In the genomic region with DNA sequence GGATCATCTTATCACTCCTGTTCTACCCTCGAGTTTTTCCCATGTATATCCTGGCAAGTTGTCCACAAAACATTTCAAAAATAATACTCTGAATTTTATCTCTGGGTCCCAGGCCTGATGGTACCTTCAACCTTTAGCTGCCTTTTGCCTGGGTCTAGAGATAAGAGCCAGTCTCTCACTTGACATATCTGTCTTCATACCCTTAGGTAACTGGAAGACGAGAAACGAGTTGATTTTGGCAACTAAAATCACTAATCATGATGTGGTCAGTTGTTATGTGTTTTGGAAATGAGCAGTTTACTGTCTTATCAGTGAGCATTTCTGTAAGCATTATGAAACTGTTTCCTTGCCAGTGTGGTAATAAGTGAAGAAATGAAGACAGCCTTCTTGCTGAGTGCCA, we compare ENCODE assay signal across 11 cellular contexts. TPM values are rescaled to one million over a fixed set of nuclear protein-coding genes. Genes with fewer than 3 reads are reported as not detected.
DNase-seq lines count a peak whose midpoint lies in the region; ATAC-seq and TF ChIP-seq lines count a peak whose summit lies in the region.
"Had no signal": no experiment of that assay in that cellular context is flagged by ENCODE, and none has a peak within 500 bp of the region (broad histone marks: within the 10 kb centered on the region; RNA-seq: fewer than 3 reads in every experiment).

No MANE protein-coding gene starts in this region.

- peak overlapping the region; percentile 24; the same call in 1 of the 2 replicates for H3K4me2 ChIP-seq in PC-3 (ENCODE audit: low read length)

- H2AFZ ChIP-seq in PC-3 (ENCODE audit: low read length), result no peak overlapping the region

- H3K9me3 Mint-ChIP-seq in progenitor cell of endocrine pancreas (ENCODE audit: low read depth), result no peaks in the 10 kb centered on the region
- H3K9me3 Mint-ChIP-seq: activated B cell treated with CpG ODN at 0.5 μM for 24 hours had no signal

- H3F3A ChIP-seq in PC-3 (ENCODE audit: low read length, unreplicated experiment), result peaks cover 23% of the 10 kb centered on the region

- DNase-seq in CMK (ENCODE audit: low read depth) (peak; percentile 80), PC-3 (no peak), fibroblast of gingiva (ENCODE audit: low read depth) (peak; percentile 50), progenitor cell of endocrine pancreas (ENCODE audit: low spot score, unreplicated experiment) (no peak), NCI-H2196 treated with DMSO at 0.1 percent for 48 hours (lab: John Stamatoyannopoulos, UW; ENCODE audit: unreplicated experiment) (no peak), NCI-H524 treated with DMSO at 0.1 percent for 48 hours (lab: John Stamatoyannopoulos, UW) (no peak)
- DNase-seq: activated B cell treated with CpG ODN at 0.5 μM for 24 hours, NCI-H774 had no signal

- peaks cover 12% of the 10 kb centered on the region for H3K36me3 Mint-ChIP-seq in progenitor cell of endocrine pancreas (ENCODE audit: insufficient read depth)

- peaks cover 59% of the 10 kb centered on the region for H4K20me1 ChIP-seq in PC-3 (ENCODE audit: low read length)

- TF ChIP-seq CTCF in PC-3 (conservative IDR thresholded peaks at IDR 0.05; ENCODE audit: low read depth, low read length) (no peak), progenitor cell of endocrine pancreas (IDR thresholded peaks at IDR 0.05; ENCODE audit: unreplicated experiment) (no peak)

- BruUV-seq in PC-3 (replicated peaks; lab: Mats Ljungman, UMichigan), result no TSS peak

- no peaks in the 10 kb centered on the region for H3K27me3 Mint-ChIP-seq in progenitor cell of endocrine pancreas
- H3K27me3 Mint-ChIP-seq: activated B cell treated with CpG ODN at 0.5 μM for 24 hours had no signal

- H3K4me1 ChIP-seq in PC-3 (ENCODE audit: insufficient read depth, low read length), result peaks cover 56% of the 10 kb centered on the region

- no peaks in the 10 kb centered on the region for H3K9me3 ChIP-seq in PC-3 (ENCODE audit: low read length)

- peaks cover 6% of the 10 kb centered on the region; the same call in 1 of the 2 replicates for H3K36me3 ChIP-seq in PC-3 (ENCODE audit: low read depth, low read length)

- intact Hi-C loops in PC-3 (cut with micrococcal nuclease), result no loop called here

- H3K27ac ChIP-seq in PC-3 (ENCODE audit: low read length), result no peak overlapping the region

- no peak overlapping the region for H3K4me3 ChIP-seq in PC-3 (ENCODE audit: low read length)

- H3K9me2 ChIP-seq in PC-3 (replicated peaks; ENCODE audit: low read length), result no peaks in the 10 kb centered on the region

- CTCF ChIA-PET in PC-3 (lab: Charles Lee), result no interaction called here

- H3K27ac Mint-ChIP-seq in progenitor cell of endocrine pancreas, result peak overlapping the region; percentile 24
- H3K27ac Mint-ChIP-seq: activated B cell treated with CpG ODN at 0.5 μM for 24 hours had no signal

- H3K79me2 ChIP-seq in PC-3 (ENCODE audit: low read length), result peaks cover 96% of the 10 kb centered on the region

- no peak overlapping the region for H3K4me3 Mint-ChIP-seq in progenitor cell of endocrine pancreas (ENCODE audit: low read depth)
- H3K4me3 Mint-ChIP-seq: activated B cell treated with CpG ODN at 0.5 μM for 24 hours had no signal

- POLR2A ChIA-PET in PC-3 (lab: Charles Lee; ENCODE audit: unreplicated experiment), result no interaction called here

- ATAC-seq in PC-3, result no peak
- no peak for ATAC-seq in HG02610 (IDR thresholded peaks at IDR 0.05; ENCODE audit: unreplicated experiment)
- no peak for ATAC-seq in GM21619 (IDR thresholded peaks at IDR 0.05; ENCODE audit: unreplicated experiment)
- ATAC-seq: HCT116 had no signal

- peaks cover 36% of the 10 kb centered on the region for H3K4me1 Mint-ChIP-seq in progenitor cell of endocrine pancreas (ENCODE audit: low read depth)

- H3K9ac ChIP-seq in PC-3 (ENCODE audit: low read length), result no peak overlapping the region

- no peaks in the 10 kb centered on the region for H3K27me3 ChIP-seq in PC-3 (ENCODE audit: low read length)

RNA-seq across cellular contexts. Expression of gene RNF10, which starts 6.3 kb away (rescaled TPM):
- total RNA-seq in PC-3 (2014; rRNA removed) (79.7 and 161 TPM in 2 replicates), progenitor cell of endocrine pancreas (167 and 171 TPM in 2 replicates)

RNA-seq across cellular contexts. Expression of gene COQ5, which starts 11.5 kb away (rescaled TPM):
- total RNA-seq in PC-3 (2014; rRNA removed) (40.4 and 41.2 TPM in 2 replicates), progenitor cell of endocrine pancreas (33.3 and 36.2 TPM in 2 replicates)

RNA-seq across cellular contexts. Expression of gene POP5, which starts 40.8 kb away (rescaled TPM):
- total RNA-seq in PC-3 (2014; rRNA removed), result 83.8 and 89.8 TPM in 2 replicates
- total RNA-seq in progenitor cell of endocrine pancreas, result 51.6 and 59.7 TPM in 2 replicates

RNA-seq across cellular contexts. Expression of gene DYNLL1, which starts 44.5 kb away (rescaled TPM):
- total RNA-seq in PC-3 (2014; rRNA removed), result 283 and 396 TPM in 2 replicates
- 356 and 386 TPM in 2 replicates for total RNA-seq in progenitor cell of endocrine pancreas

Comparison
In these comparisons a context has a peak if more than half of its experiments do, and no peak if none do; other contexts are left out.
1. DNase-seq: peak in CMK (single experiment) and fibroblast of gingiva (single experiment); none in PC-3 (single experiment), progenitor cell of endocrine pancreas (single experiment), NCI-H2196 treated with DMSO at 0.1 percent for 48 hours (single experiment) and NCI-H524 treated with DMSO at 0.1 percent for 48 hours (single experiment).